Comparison of ENCODE assay signal across 2 cellular contexts in genomic region chr6:71197267-71197666, GRCh38.
TF ChIP-seq lines count a peak whose summit lies in the region.

No MANE protein-coding gene starts in this region.

TF ChIP-seq in GM23338, 12 proteins besides CTCF, POLR2A, EP300 and RAD21 (continued from another document):
- TF ChIP-seq ZNF114 (CRISPR knock-in tag; IDR thresholded peaks at IDR 0.05) (no peak), ZNF462 (CRISPR knock-in tag; IDR thresholded peaks at IDR 0.05) (no peak), NANOG (IDR thresholded peaks at IDR 0.05; ENCODE audit: borderline replicate concordance) (no peak), CREB1 (CRISPR knock-in tag; IDR thresholded peaks at IDR 0.05; ENCODE audit: low read depth) (no peak), ETS1 (IDR thresholded peaks at IDR 0.05) (no peak), EZH2 (IDR thresholded peaks at IDR 0.05; ENCODE audit: low read depth, unreplicated experiment) (no peak), STAT1 (IDR thresholded peaks at IDR 0.05; ENCODE audit: unreplicated experiment) (no peak), EZH2phosphoT487 (IDR thresholded peaks at IDR 0.05; ENCODE audit: unreplicated experiment) (no peak), ZNF331 (CRISPR knock-in tag; IDR thresholded peaks at IDR 0.05; ENCODE audit: low read depth) (no peak)

TF ChIP-seq in SK-N-SH treated with all-trans-retinoic acid at 6 μM for 48 hours, 23 proteins besides CTCF, POLR2A, EP300 and RAD21 (continued from another document):
- TF ChIP-seq, protein P1, sequence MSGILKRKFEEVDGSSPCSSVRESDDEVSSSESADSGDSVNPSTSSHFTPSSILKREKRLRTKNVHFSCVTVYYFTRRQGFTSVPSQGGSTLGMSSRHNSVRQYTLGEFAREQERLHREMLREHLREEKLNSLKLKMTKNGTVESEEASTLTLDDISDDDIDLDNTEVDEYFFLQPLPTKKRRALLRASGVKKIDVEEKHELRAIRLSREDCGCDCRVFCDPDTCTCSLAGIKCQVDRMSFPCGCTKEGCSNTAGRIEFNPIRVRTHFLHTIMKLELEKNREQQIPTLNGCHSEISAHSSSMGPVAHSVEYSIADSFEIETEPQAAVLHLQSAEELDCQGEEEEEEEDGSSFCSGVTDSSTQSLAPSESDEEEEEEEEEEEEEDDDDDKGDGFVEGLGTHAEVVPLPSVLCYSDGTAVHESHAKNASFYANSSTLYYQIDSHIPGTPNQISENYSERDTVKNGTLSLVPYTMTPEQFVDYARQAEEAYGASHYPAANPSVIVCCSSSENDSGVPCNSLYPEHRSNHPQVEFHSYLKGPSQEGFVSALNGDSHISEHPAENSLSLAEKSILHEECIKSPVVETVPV (CRISPR knock-in tag; IDR thresholded peaks at IDR 0.05), result no peak
- TF ChIP-seq POU6F1 (CRISPR knock-in tag; IDR thresholded peaks at IDR 0.05; ENCODE audit: borderline replicate concordance, low read depth), result no peak
